ENCODE assay signal across 8 cellular contexts in the genomic region with DNA sequence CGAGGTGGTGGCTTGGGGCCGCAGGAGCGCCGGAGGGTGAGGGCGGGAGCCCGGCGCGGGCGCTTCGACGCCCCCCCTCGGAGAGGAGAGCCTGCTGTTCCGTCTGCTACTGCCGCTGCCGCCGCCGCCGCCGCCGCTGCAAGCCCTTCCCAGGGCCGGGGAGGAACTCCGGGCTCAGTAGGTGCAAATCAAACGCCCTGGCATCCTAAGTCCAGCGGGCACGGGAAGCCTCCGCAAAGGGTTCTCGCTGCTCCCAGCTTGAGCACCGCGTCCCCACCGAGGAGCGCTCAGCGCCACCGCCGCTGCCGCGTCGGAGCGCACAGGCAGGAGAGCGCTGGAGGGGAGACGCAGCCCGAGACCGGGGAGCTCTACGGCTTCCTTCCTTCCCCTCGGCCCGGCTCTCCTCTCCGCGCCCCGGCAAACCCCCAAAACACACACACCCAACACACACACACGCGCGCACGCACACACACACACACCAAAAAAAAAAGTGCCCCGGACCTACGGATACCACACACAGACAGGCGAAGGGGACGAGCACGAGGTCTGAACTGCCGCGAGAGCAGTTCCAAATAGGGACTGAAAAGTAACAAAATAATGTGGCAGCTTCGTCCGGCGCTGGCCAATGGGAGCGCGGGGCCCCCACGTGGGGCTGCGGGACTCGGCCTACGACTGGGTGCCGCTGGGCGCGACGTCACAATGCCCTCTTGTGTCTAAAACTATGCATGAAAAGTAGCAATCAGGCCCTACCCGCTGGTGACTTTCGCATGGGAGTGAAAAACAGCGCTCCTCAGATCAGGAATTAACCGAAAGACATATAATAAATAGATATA. TPM values are rescaled to one million over a fixed set of nuclear protein-coding genes. Genes with fewer than 3 reads are reported as not detected.
DNase-seq lines count a peak whose midpoint lies in the region; TF ChIP-seq lines count a peak whose summit lies in the region.

A gene (minus strand): TSS at position 581 of the 833 bp plus-strand sequence. CDS start 1,119 bp downstream, outside the sequence.

- TF ChIP-seq RAD21 in neural cell (conservative IDR thresholded peaks at IDR 0.05), result peak; percentile 69

- peak within 1 kb of the TSS; percentile 53 for H2AFZ ChIP-seq in neural cell (ENCODE audit: low read depth, low read length)

- peak; percentile 99 for DNase-seq in H7
- DNase-seq in M059J (ENCODE audit: low read depth), result peak; percentile 96
- peak; percentile 95 for DNase-seq in SHP77 treated with DMSO at 0.1 percent for 48 hours (lab: John Stamatoyannopoulos, UW)
- DNase-seq in activated gamma-delta T cell (lab: John Stamatoyannopoulos, UW), result peak; percentile 96
- peak; percentile 96 for DNase-seq in fibroblast of the conjunctiva (ENCODE audit: low read depth)

- peak within 1 kb of the TSS; percentile 84 for H3K27ac ChIP-seq in neural cell (ENCODE audit: low read length)
- peak within 1 kb of the TSS; percentile 95 for H3K27ac ChIP-seq in stomach smooth muscle (ENCODE audit: low read length)

- peaks cover 6% of the 10 kb centered on the region; the same call in 1 of the 2 replicates for H3K27me3 ChIP-seq in H7 (ENCODE audit: control insufficient read depth, insufficient read depth, low read length)
- peaks cover 30% of the 10 kb centered on the region for H3K27me3 ChIP-seq in neural cell (ENCODE audit: insufficient read depth, low read depth, low read length)
- no peaks in the 10 kb centered on the region for H3K27me3 ChIP-seq in stomach smooth muscle (ENCODE audit: control insufficient read depth in 1 of 2, insufficient read depth in 2 of 2, low read length in 2 of 2)

- H3K9ac ChIP-seq in ES-I3 (ENCODE audit: low read depth, low read length), result peak within 1 kb of the TSS; percentile 99
- H3K9ac ChIP-seq in neural cell (ENCODE audit: low read length), result peak within 1 kb of the TSS; percentile 89
- peak within 1 kb of the TSS; percentile 64 to 86 for H3K9ac ChIP-seq in stomach smooth muscle (ENCODE audit: low read length in 2 of 2)

- H3F3A ChIP-seq in neural cell (ENCODE audit: insufficient read depth, low read length, poor library complexity, severe bottlenecking), result peaks cover 5% of the 10 kb centered on the region

- H3K9me3 ChIP-seq in ES-I3 (ENCODE audit: control insufficient read depth, insufficient read depth, low read length) (no peaks in the 10 kb centered on the region), neural cell (ENCODE audit: low read length) (no peaks in the 10 kb centered on the region), stomach smooth muscle (ENCODE audit: control insufficient read depth in 2 of 2, low read length in 2 of 2) (no peaks in the 10 kb centered on the region)

- H3K36me3 ChIP-seq in ES-I3 (ENCODE audit: insufficient read depth, low read length), result peaks cover 4% of the 10 kb centered on the region
- no peaks in the 10 kb centered on the region; the same call in none of the 2 replicates for H3K36me3 ChIP-seq in H7 (replicated peaks; ENCODE audit: control insufficient read depth, insufficient read depth, low read length)
- no peaks in the 10 kb centered on the region for H3K36me3 ChIP-seq in neural cell (ENCODE audit: insufficient read depth, low read length)
- peaks cover 0 to under 1% of the 10 kb centered on the region in 2 donors for H3K36me3 ChIP-seq in stomach smooth muscle (ENCODE audit: control insufficient read depth in 2 of 2, insufficient read depth in 2 of 2, low read length in 2 of 2)

- peak within 1 kb of the TSS; percentile 57 for H3K4me2 ChIP-seq in neural cell (ENCODE audit: low read length)

- H3K4me1 ChIP-seq in ES-I3 (ENCODE audit: insufficient read depth, low read length), result peaks cover 29% of the 10 kb centered on the region
- H3K4me1 ChIP-seq in stomach smooth muscle (ENCODE audit: control insufficient read depth, insufficient read depth, low read length), result peaks cover 52% of the 10 kb centered on the region

- peaks cover 48% of the 10 kb centered on the region for H3K79me2 ChIP-seq in neural cell (replicated peaks; ENCODE audit: insufficient read depth, low read length)

- no peak for TF ChIP-seq EP300 in neural cell (conservative IDR thresholded peaks at IDR 0.05; ENCODE audit: poor library complexity, severe bottlenecking)

- no peaks in the 10 kb centered on the region for H3K9me2 ChIP-seq in neural cell (ENCODE audit: insufficient read depth, low read length)

- H3K4me3 ChIP-seq in H7 (ENCODE audit: insufficient read depth, low read depth, low read length) (peak within 1 kb of the TSS; percentile 84), neural cell (ENCODE audit: low read length) (peak within 1 kb of the TSS; percentile 92), stomach smooth muscle (ENCODE audit: low read length in 2 of 2) (peak within 1 kb of the TSS; percentile 88 to 93)

- H4K20me1 ChIP-seq in neural cell (ENCODE audit: insufficient read depth), result no peaks in the 10 kb centered on the region

- peak; percentile 66 for TF ChIP-seq CTCF in neural cell (IDR thresholded peaks at IDR 0.05; ENCODE audit: poor library complexity, severe bottlenecking)

TF ChIP-seq in neural cell, 6 proteins besides CTCF, POLR2A, EP300 and RAD21:
- TF ChIP-seq MXI1 (conservative IDR thresholded peaks at IDR 0.05; ENCODE audit: poor library complexity, severe bottlenecking) (peak; percentile 90), POLR2AphosphoS5 (IDR thresholded peaks at IDR 0.05) (peak; percentile 86), SMC3 (conservative IDR thresholded peaks at IDR 0.05; ENCODE audit: poor library complexity) (peak; percentile 62), TAF1 (IDR thresholded peaks at IDR 0.05; ENCODE audit: low read depth) (peak; percentile 77), EZH2 (IDR thresholded peaks at IDR 0.05; ENCODE audit: borderline replicate concordance, insufficient read depth, low read length, poor library complexity, severe bottlenecking) (no peak)
- TF ChIP-seq, protein P1, sequence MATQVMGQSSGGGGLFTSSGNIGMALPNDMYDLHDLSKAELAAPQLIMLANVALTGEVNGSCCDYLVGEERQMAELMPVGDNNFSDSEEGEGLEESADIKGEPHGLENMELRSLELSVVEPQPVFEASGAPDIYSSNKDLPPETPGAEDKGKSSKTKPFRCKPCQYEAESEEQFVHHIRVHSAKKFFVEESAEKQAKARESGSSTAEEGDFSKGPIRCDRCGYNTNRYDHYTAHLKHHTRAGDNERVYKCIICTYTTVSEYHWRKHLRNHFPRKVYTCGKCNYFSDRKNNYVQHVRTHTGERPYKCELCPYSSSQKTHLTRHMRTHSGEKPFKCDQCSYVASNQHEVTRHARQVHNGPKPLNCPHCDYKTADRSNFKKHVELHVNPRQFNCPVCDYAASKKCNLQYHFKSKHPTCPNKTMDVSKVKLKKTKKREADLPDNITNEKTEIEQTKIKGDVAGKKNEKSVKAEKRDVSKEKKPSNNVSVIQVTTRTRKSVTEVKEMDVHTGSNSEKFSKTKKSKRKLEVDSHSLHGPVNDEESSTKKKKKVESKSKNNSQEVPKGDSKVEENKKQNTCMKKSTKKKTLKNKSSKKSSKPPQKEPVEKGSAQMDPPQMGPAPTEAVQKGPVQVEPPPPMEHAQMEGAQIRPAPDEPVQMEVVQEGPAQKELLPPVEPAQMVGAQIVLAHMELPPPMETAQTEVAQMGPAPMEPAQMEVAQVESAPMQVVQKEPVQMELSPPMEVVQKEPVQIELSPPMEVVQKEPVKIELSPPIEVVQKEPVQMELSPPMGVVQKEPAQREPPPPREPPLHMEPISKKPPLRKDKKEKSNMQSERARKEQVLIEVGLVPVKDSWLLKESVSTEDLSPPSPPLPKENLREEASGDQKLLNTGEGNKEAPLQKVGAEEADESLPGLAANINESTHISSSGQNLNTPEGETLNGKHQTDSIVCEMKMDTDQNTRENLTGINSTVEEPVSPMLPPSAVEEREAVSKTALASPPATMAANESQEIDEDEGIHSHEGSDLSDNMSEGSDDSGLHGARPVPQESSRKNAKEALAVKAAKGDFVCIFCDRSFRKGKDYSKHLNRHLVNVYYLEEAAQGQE (IDR thresholded peaks at IDR 0.05; ENCODE audit: borderline replicate concordance), result peak; percentile 60

RNA-seq across cellular contexts. Expression of the gene that starts here (rescaled TPM):
- 83.5 and 108 TPM in 2 replicates for total RNA-seq in H7 (2014; rRNA removed; shearing (Covaris generic))
- total RNA-seq in M059J (2014; rRNA removed; shearing (Covaris generic)), result 6.4 and 15.6 TPM in 2 replicates
- 22.8 and 27.6 TPM in 2 replicates for polyA plus RNA-seq in neural cell
- polyA minus RNA-seq in neural cell, result 19.8 and 23.6 TPM in 2 replicates

Comparison
In these comparisons a context has a peak if more than half of its experiments do, and no peak if none do; other contexts are left out.
1. Peak in every context shown above with its lines: DNase-seq, H3K4me3 ChIP-seq and H3K27ac ChIP-seq.